Comparison of ENCODE assay signal across 8 cellular contexts in genomic region chrX:15854080-15854655, GRCh38. TPM values are rescaled to one million over a fixed set of nuclear protein-coding genes. Genes with fewer than 3 reads are reported as not detected.
DNase-seq lines count a peak whose midpoint lies in the region; ATAC-seq and TF ChIP-seq lines count a peak whose summit lies in the region.

No MANE protein-coding gene starts in this region.

- intact Hi-C loops in left cardiac atrium (cut with DNase I) (no loop called here), prostate gland (cut with DNase I) (loop anchor here (10.0 kb wide), 1 partner anchor 179 kb away; no protein-coding TSS in a partner anchor)

- peak; percentile 29 for ATAC-seq in GM19328 (IDR thresholded peaks at IDR 0.05; ENCODE audit: unreplicated experiment)
- peak; percentile 41 for ATAC-seq in HG03460 (IDR thresholded peaks at IDR 0.05; ENCODE audit: unreplicated experiment)
- ATAC-seq in left cardiac atrium: peak; percentile 41 to 43

- H3K27ac ChIP-seq in SU-DHL-6 (ENCODE audit: low read depth, low read length) (peak overlapping the region; percentile 52), prostate gland (peak overlapping the region; percentile 71 to 82)

- peak overlapping the region; percentile 87 for H3K4me2 ChIP-seq in SU-DHL-6 (ENCODE audit: low read depth, low read length, poor library complexity, severe bottlenecking)

- peaks cover 30% of the 10 kb centered on the region for H3K79me2 ChIP-seq in SU-DHL-6 (ENCODE audit: insufficient read depth, low read length)

- H3K27me3 ChIP-seq in BJ (ENCODE audit: control insufficient read depth, insufficient read depth, low read length): no peaks in the 10 kb centered on the region
- no peaks in the 10 kb centered on the region for H3K27me3 ChIP-seq in SU-DHL-6 (ENCODE audit: low read length)
- H3K27me3 ChIP-seq in prostate gland (replicated peaks; ENCODE audit: insufficient read depth): no peaks in the 10 kb centered on the region

- H3F3A ChIP-seq in SU-DHL-6 (ENCODE audit: insufficient read depth): peaks cover 15% of the 10 kb centered on the region

- no peaks in the 10 kb centered on the region for H4K20me1 ChIP-seq in SU-DHL-6 (ENCODE audit: low read depth, low read length)

- 0 out of 2 replicates have a peak, but pooled peaks have one; percentile 14 for TF ChIP-seq CTCF in BJ (IDR thresholded peaks at IDR 0.05; ENCODE audit: insufficient read depth, low read depth, low read length)
- peak; percentile 19 for TF ChIP-seq CTCF in SU-DHL-6 (IDR thresholded peaks at IDR 0.05; ENCODE audit: insufficient read depth, low read length, poor library complexity, severe bottlenecking)
- no peak for TF ChIP-seq CTCF in prostate gland (IDR thresholded peaks at IDR 0.05)

- no peak for DNase-seq in BJ (ENCODE audit: low read depth)
- DNase-seq in amniotic epithelial cell (ENCODE audit: low read depth): peak; percentile 1
- DNase-seq in left cardiac atrium: peak; percentile 70
- DNase-seq in prostate gland (ENCODE audit: low spot score): peak; percentile 10
- DNase-seq in NCI-H1436 treated with DMSO at 0.1 percent for 48 hours (lab: John Stamatoyannopoulos, UW): no peak

- H3K9ac ChIP-seq in SU-DHL-6 (ENCODE audit: low read length): peak overlapping the region; percentile 71

- H3K4me3 ChIP-seq in BJ (ENCODE audit: low read depth, low read length) (peak overlapping the region; percentile 67), SU-DHL-6 (ENCODE audit: insufficient read depth, low read length, poor library complexity, severe bottlenecking) (peak overlapping the region; percentile 51), prostate gland (peak overlapping the region; percentile 54 to 56)

- CTCF ChIA-PET in BJ (lab: Yijun Ruan, JAX): interaction anchor here (1.0 kb wide), 1 partner anchor 231 kb away, joined by 3 read pairs; no protein-coding TSS in a partner anchor

- H3K9me2 ChIP-seq in SU-DHL-6 (replicated peaks; ENCODE audit: insufficient read depth, low read length): no peaks in the 10 kb centered on the region

- H2AFZ ChIP-seq in SU-DHL-6 (ENCODE audit: low read depth, low read length, severe bottlenecking): no peak overlapping the region

- no peaks in the 10 kb centered on the region for H3K4me1 ChIP-seq in prostate gland (replicated peaks)

- POLR2A ChIA-PET in BJ (lab: Charles Lee): no interaction called here

- H3K36me3 ChIP-seq in BJ (ENCODE audit: control insufficient read depth, insufficient read depth, low read length): no peaks in the 10 kb centered on the region
- peaks cover 5% of the 10 kb centered on the region; the same call in 1 of the 2 replicates for H3K36me3 ChIP-seq in SU-DHL-6 (ENCODE audit: low read length)
- H3K36me3 ChIP-seq in prostate gland: no peaks in the 10 kb centered on the region

- H3K9me3 ChIP-seq in SU-DHL-6 (ENCODE audit: insufficient read depth, low read length) (no peaks in the 10 kb centered on the region), prostate gland (no peaks in the 10 kb centered on the region)

- no peak for TF ChIP-seq POLR2A in prostate gland (IDR thresholded peaks at IDR 0.05)

- WGBS in prostate gland: 1% methylated on average over 28 of the region's 65 CpGs

RNA-seq across cellular contexts. Expression of gene AP1S2, which starts 0.4 kb away (rescaled TPM):
- 14.8 and 32.5 TPM in 2 replicates for polyA plus RNA-seq in BJ (2011; rRNA removed)
- polyA minus RNA-seq in BJ (2011; rRNA and poly(A)+ RNA removed): 9.6 and 11.4 TPM in 2 replicates
- total RNA-seq in left cardiac atrium: 10 to 100 TPM; 83.4 to 92.8 TPM
- total RNA-seq in prostate gland: 100 to 1,000 TPM in 1 of 2 donors, 10 to 100 TPM in 1; 27.3 to 122 TPM

Comparison
In these comparisons a context has a peak if more than half of its experiments do, and no peak if none do; other contexts are left out.
1. DNase-seq: peak in amniotic epithelial cell (single experiment), left cardiac atrium (single experiment) and prostate gland (single experiment); none in BJ (single experiment) and NCI-H1436 treated with DMSO at 0.1 percent for 48 hours (single experiment).
2. CTCF ChIP-seq: peak in BJ (single experiment) and SU-DHL-6 (single experiment); none in prostate gland (0 of 4).
3. Peak in every context shown above with its lines, with median percentiles within 50 percentile points of each other: H3K4me3 ChIP-seq and ATAC-seq.